Comparison of ENCODE assay signal across 8 cellular contexts in the genomic region with DNA sequence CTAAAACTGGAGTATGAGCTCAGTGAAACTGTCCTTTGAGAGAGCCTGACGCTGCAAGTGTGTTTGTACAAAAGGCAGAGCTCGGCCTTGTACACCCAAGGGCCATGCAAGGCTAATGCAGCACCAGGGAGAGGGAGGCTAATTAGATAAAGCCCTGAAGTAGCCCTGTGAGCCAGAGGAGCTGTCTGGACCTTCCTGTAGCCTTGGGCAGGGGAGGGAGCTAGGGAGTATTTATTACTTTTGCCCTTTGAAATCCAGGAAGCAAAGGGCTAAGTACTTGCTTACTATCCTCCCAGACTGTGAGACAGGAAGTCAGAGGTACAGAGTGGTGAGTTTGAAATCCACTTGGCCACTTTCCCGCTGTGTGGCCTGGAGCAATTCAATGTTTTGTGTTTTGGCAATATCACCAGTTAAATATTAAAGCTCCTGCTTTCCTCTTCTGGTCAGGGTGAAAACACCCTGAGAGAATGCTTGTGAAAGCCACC. TPM values are rescaled to one million over a fixed set of nuclear protein-coding genes. Genes with fewer than 3 reads are reported as not detected.
DNase-seq lines count a peak whose midpoint lies in the region; ATAC-seq, FAIRE-seq and TF ChIP-seq lines count a peak whose summit lies in the region.

No MANE protein-coding gene starts in this region.

- TF ChIP-seq CTCF in brain microvascular endothelial cell (IDR thresholded peaks at IDR 0.05; ENCODE audit: low read depth, low read length, missing control alignments) = no peak
- no peak for TF ChIP-seq CTCF in kidney (IDR thresholded peaks at IDR 0.05; ENCODE audit: borderline replicate concordance, extremely low read depth, insufficient read depth)

- H3K36me3 ChIP-seq in brain microvascular endothelial cell (replicated peaks) = no peaks in the 10 kb centered on the region
- no peaks in the 10 kb centered on the region for H3K36me3 ChIP-seq in kidney (ENCODE audit: control insufficient read depth in 1 of 2, insufficient read depth in 2 of 2, low read length in 2 of 2)

- H3K27me3 ChIP-seq in brain microvascular endothelial cell (replicated peaks) = no peaks in the 10 kb centered on the region

- H3K27ac ChIP-seq in brain microvascular endothelial cell (peak overlapping the region; percentile 97), kidney (ENCODE audit: low read depth in 2 of 2, low read length in 2 of 2) (peak overlapping the region; percentile 94 to 97)

- no peak overlapping the region for H3K4me3 ChIP-seq in brain microvascular endothelial cell (ENCODE audit: low read depth, low read length)
- H3K4me3 ChIP-seq in kidney (ENCODE audit: low read length in 2 of 2) = peak overlapping the region; percentile 6 to 42

- FAIRE-seq in kidney (lab: Jason Lieb, UNC) = peak; percentile 53

- peaks cover 44% of the 10 kb centered on the region for H3K4me1 Mint-ChIP-seq in stimulated activated naive CD8-positive, alpha-beta T cell treated with anti-CD3 and anti-CD28 coated beads, Interleukin-15, amount 100 ng/mL, for 72 hours

- ATAC-seq in GM18499 (IDR thresholded peaks at IDR 0.05; ENCODE audit: insufficient read depth, unreplicated experiment) (peak; percentile 6), HG02852 (IDR thresholded peaks at IDR 0.05; ENCODE audit: unreplicated experiment) (peak; percentile 42)
- ATAC-seq in stimulated activated naive CD8-positive, alpha-beta T cell treated with anti-CD3 and anti-CD28 coated beads, Interleukin-15, amount 100 ng/mL, for 72 hours = peak; percentile 36

- intact Hi-C loops in kidney (cut with DNase I) = no loop called here

- no peaks in the 10 kb centered on the region for H3K9me3 ChIP-seq in kidney (ENCODE audit: control insufficient read depth in 1 of 2, low read length in 2 of 2)

- peak overlapping the region; percentile 41 to 56 for H3K9ac ChIP-seq in kidney (ENCODE audit: low read length in 2 of 2)

- peak overlapping the region; percentile 96 to 98 for H3K27ac Mint-ChIP-seq in stimulated activated naive CD8-positive, alpha-beta T cell treated with anti-CD3 and anti-CD28 coated beads, Interleukin-15, amount 100 ng/mL, for 72 hours

- no peaks in the 10 kb centered on the region for H3K9me3 Mint-ChIP-seq in stimulated activated naive CD8-positive, alpha-beta T cell treated with anti-CD3 and anti-CD28 coated beads, Interleukin-15, amount 100 ng/mL, for 72 hours

- no peaks in the 10 kb centered on the region for H3K27me3 Mint-ChIP-seq in stimulated activated naive CD8-positive, alpha-beta T cell treated with anti-CD3 and anti-CD28 coated beads, Interleukin-15, amount 100 ng/mL, for 72 hours

- peak overlapping the region; percentile 75 to 80 for H3K4me3 Mint-ChIP-seq in stimulated activated naive CD8-positive, alpha-beta T cell treated with anti-CD3 and anti-CD28 coated beads, Interleukin-15, amount 100 ng/mL, for 72 hours

- in situ Hi-C loops in brain microvascular endothelial cell (cut with HindIII; ENCODE audit: low pct_ligation_motif_present, low sequenced_read_pairs) = no loop called here

- peaks cover 22% of the 10 kb centered on the region in 2 donors for H3K4me1 ChIP-seq in kidney (ENCODE audit: control insufficient read depth in 1 of 2, insufficient read depth in 1 of 2, low read depth in 1 of 2, low read length in 2 of 2)

- DNase-seq in 8988T (peak; percentile 37), NCI-H69 (lab: John Stamatoyannopoulos, UW) (peak; percentile 88), brain microvascular endothelial cell (peak; percentile 63), kidney (peak; percentile 82), NCI-H2171 (lab: John Stamatoyannopoulos, UW) (no peak)
- DNase-seq in stimulated activated naive CD8-positive, alpha-beta T cell treated with anti-CD3 and anti-CD28 coated beads, Interleukin-15, amount 100 ng/mL, for 72 hours = no peak

RNA-seq across cellular contexts. Expression of a gene that starts 10.2 kb away (rescaled TPM):
- 755 TPM for total RNA-seq in kidney
- polyA plus RNA-seq in kidney (ENCODE audit: insufficient read depth, low read depth, low replicate concordance) = 466 TPM

RNA-seq across cellular contexts. Expression of a gene that starts 27.9 kb away (rescaled TPM):
- total RNA-seq in kidney = not detected
- 3.9 TPM for polyA plus RNA-seq in kidney (ENCODE audit: insufficient read depth, low read depth, low replicate concordance)

Comparison
In these comparisons a context has a peak if more than half of its experiments do, and no peak if none do; other contexts are left out.
1. DNase-seq: peak in 8988T (single experiment), NCI-H69 (single experiment), brain microvascular endothelial cell (single experiment) and kidney (single experiment); none in stimulated activated naive CD8-positive, alpha-beta T cell treated with anti-CD3 and anti-CD28 coated beads, Interleukin-15, amount 100 ng/mL, for 72 hours (0 of 2) and NCI-H2171 (single experiment).
2. Peak in every context shown above with its lines, with median percentiles within 50 percentile points of each other: ATAC-seq.